ENCODE assay signal across 26 cellular contexts in the genomic region with DNA sequence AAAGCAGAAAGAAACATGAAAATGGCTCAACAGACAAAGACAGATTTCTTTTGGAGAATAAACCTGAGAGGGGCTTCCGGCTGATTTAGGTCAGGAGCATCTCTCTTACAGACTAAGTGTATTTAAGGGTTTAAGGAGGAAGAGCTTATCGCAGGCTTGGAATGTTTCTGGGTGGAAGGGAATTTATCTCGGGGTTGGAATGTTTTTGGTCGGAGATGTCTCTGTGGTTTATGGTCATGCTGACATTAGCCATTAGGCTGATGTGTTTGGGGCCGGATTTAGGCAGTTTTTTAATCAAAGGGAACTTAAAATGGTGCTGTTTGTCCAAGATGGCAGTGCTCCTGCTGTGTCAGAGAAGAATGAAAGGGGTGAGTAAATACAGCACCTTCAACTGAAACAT. TPM values are rescaled to one million over a fixed set of nuclear protein-coding genes. Genes with fewer than 3 reads are reported as not detected.
"Had no signal": no experiment of that assay in that cellular context is flagged by ENCODE, and none has a peak within 500 bp of the region (broad histone marks: within the 10 kb centered on the region; RNA-seq: fewer than 3 reads in every experiment).

No MANE protein-coding gene starts in this region.

- DNase-seq: activated CD4-positive, CD25-positive, alpha-beta regulatory T cell; activated CD8-positive, alpha-beta memory T cell treated with anti-CD3 and anti-CD28 coated beads, Interleukin-2, amount 50 U/mL, for 48 hours; activated CD8-positive, alpha-beta T cell treated with anti-CD3 and anti-CD28 coated beads for 36 hours; activated naive CD8-positive, alpha-beta T cell treated with anti-CD3 and anti-CD28 coated beads, Interleukin-2, amount 50 U/mL, for 24 hours; activated T-cell treated with anti-CD3 and anti-CD28 coated beads, Interleukin-2, amount 50 U/mL, for 1 hour; amygdala; brain microvascular endothelial cell; Karpas-422; NCI-H1092 treated with DMSO at 0.1 percent for 48 hours; NCI-H1417 treated with DMSO at 0.1 percent for 48 hours; NCI-H1694; NCI-H2029 treated with DMSO at 0.1 percent for 48 hours; NCI-H345; NCI-H510A; NCI-H526 treated with DMSO at 0.1 percent for 48 hours; NCI-H82; SIG-M5; T-cell; T-helper 2 cell; T1000 had no signal

- H3K4me1 Mint-ChIP-seq: activated naive CD8-positive, alpha-beta T cell treated with anti-CD3 and anti-CD28 coated beads, Interleukin-2, amount 50 U/mL, for 24 hours had no signal

- H3K4me3 ChIP-seq: cardiac muscle cell, K562, SK-N-MC had no signal

- ATAC-seq: activated CD8-positive, alpha-beta T cell treated with anti-CD3 and anti-CD28 coated beads for 36 hours; activated naive CD4-positive, alpha-beta T cell treated with anti-CD3 and anti-CD28 coated beads, Interleukin-2, amount 50 U/mL, for 72 hours; activated naive CD8-positive, alpha-beta T cell treated with anti-CD3 and anti-CD28 coated beads, Interleukin-2, amount 50 U/mL, for 24 hours; T-cell had no signal

- H3K27ac Mint-ChIP-seq: activated CD8-positive, alpha-beta T cell treated with anti-CD3 and anti-CD28 coated beads for 36 hours; activated naive CD4-positive, alpha-beta T cell treated with anti-CD3 and anti-CD28 coated beads, Interleukin-2, amount 50 U/mL, for 72 hours; activated naive CD8-positive, alpha-beta T cell treated with anti-CD3 and anti-CD28 coated beads, Interleukin-2, amount 50 U/mL, for 24 hours; T-cell had no signal

- H3K27ac ChIP-seq: brain microvascular endothelial cell, cardiac muscle cell, SK-N-MC, VCaP had no signal

- H3K27me3 Mint-ChIP-seq: activated CD8-positive, alpha-beta T cell treated with anti-CD3 and anti-CD28 coated beads for 36 hours had no signal

- H3K36me3 ChIP-seq: brain microvascular endothelial cell, cardiac muscle cell had no signal

- H3K36me3 Mint-ChIP-seq: T-cell had no signal

- H3K27me3 ChIP-seq: brain microvascular endothelial cell, cardiac muscle cell had no signal

- H3K4me3 Mint-ChIP-seq: activated CD8-positive, alpha-beta T cell treated with anti-CD3 and anti-CD28 coated beads for 36 hours; activated naive CD8-positive, alpha-beta T cell treated with anti-CD3 and anti-CD28 coated beads, Interleukin-2, amount 50 U/mL, for 24 hours; T-cell had no signal

RNA-seq across cellular contexts. Expression of gene PSMA8, which starts 14.4 kb away (rescaled TPM):
- total RNA-seq: cardiac muscle cell, K562, RPMI7951 had no signal
- polyA plus RNA-seq: cardiac muscle cell, K562 had no signal
